ENCODE assay signal across 1 cellular context in genomic region chr1:11800756-11801433, GRCh38.
A peak's percentile ranks its signal among the peaks of the same experiment; 100 is the strongest.
TF ChIP-seq lines count a peak whose summit lies in the region.

No MANE protein-coding gene starts in this region.

TF ChIP-seq in K562, 482 proteins besides CTCF, POLR2A, EP300 and RAD21 (continued from another document and continues in another):
- TF ChIP-seq POU5F1 (IDR thresholded peaks at IDR 0.05; ENCODE audit: borderline replicate concordance, low read depth, low read length, partially characterized antibody), result no peak
- TF ChIP-seq ZNF609 (CRISPR knock-in tag; IDR thresholded peaks at IDR 0.05; ENCODE audit: borderline replicate concordance), result no peak; the same call in none of the 2 replicates
- TF ChIP-seq ZNF133 (CRISPR knock-in tag; IDR thresholded peaks at IDR 0.05), result no peak
- no peak for TF ChIP-seq MXD1 (CRISPR knock-in tag; IDR thresholded peaks at IDR 0.05; ENCODE audit: borderline replicate concordance, poor library complexity, severe bottlenecking)
- no peak for TF ChIP-seq SNIP1 (IDR thresholded peaks at IDR 0.05; ENCODE audit: low read depth)
- no peak for TF ChIP-seq DIDO1 (tag; IDR thresholded peaks at IDR 0.05; ENCODE audit: low read depth)
- TF ChIP-seq KDM5B (IDR thresholded peaks at IDR 0.05; ENCODE audit: insufficient replicate concordance, low read depth, low read length), result no peak
- TF ChIP-seq ZNF707 (CRISPR knock-in tag; conservative IDR thresholded peaks at IDR 0.05), result no peak
- TF ChIP-seq MGA (IDR thresholded peaks at IDR 0.05), result no peak
- TF ChIP-seq MXI1 (IDR thresholded peaks at IDR 0.05; ENCODE audit: low read depth, low read length), result no peak
- no peak for TF ChIP-seq GATA2 (CRISPR knock-in tag; IDR thresholded peaks at IDR 0.05)
- TF ChIP-seq HDAC2 (IDR thresholded peaks at IDR 0.05), result no peak
- TF ChIP-seq CBX8 (IDR thresholded peaks at IDR 0.05; ENCODE audit: borderline replicate concordance, extremely low read depth, low read depth, low read length, poor library complexity, severe bottlenecking), result no peak
- TF ChIP-seq EZH2 (IDR thresholded peaks at IDR 0.05; ENCODE audit: borderline replicate concordance, low read depth, low read length), result no peak
- no peak for TF ChIP-seq HNRNPL (IDR thresholded peaks at IDR 0.05; ENCODE audit: low read depth, low read length)
- no peak for TF ChIP-seq RFX7 (CRISPR knock-in tag; IDR thresholded peaks at IDR 0.05)
- no peak for TF ChIP-seq MNT (conservative IDR thresholded peaks at IDR 0.05)
- TF ChIP-seq HOMEZ (CRISPR knock-in tag; IDR thresholded peaks at IDR 0.05), result no peak
- no peak for TF ChIP-seq CBX5 (IDR thresholded peaks at IDR 0.05; ENCODE audit: borderline replicate concordance, low read depth)
- TF ChIP-seq MAFG (tag; conservative IDR thresholded peaks at IDR 0.05), result no peak
- no peak for TF ChIP-seq SIRT6 (IDR thresholded peaks at IDR 0.05; ENCODE audit: low read depth, low read length)
- no peak for TF ChIP-seq RBM39 (optimal IDR thresholded peaks at IDR 0.05; ENCODE audit: low read depth, low read length)
- TF ChIP-seq AFF4 (CRISPR knock-in tag; IDR thresholded peaks at IDR 0.05), result no peak
- TF ChIP-seq ZC3H11A (IDR thresholded peaks at IDR 0.05; ENCODE audit: low read depth, low read length), result 0 out of 2 replicates have a peak, but pooled peaks have one; percentile 25
- no peak for TF ChIP-seq HDAC3 (IDR thresholded peaks at IDR 0.05; ENCODE audit: borderline replicate concordance, partially characterized antibody)
- TF ChIP-seq NFE2 (IDR thresholded peaks at IDR 0.05; ENCODE audit: low read depth), result no peak
- no peak for TF ChIP-seq NR2C1 (IDR thresholded peaks at IDR 0.05)
- peak; percentile 68 for TF ChIP-seq NR2C1 (tag; IDR thresholded peaks at IDR 0.05)
- TF ChIP-seq KDM4B (IDR thresholded peaks at IDR 0.05; ENCODE audit: borderline replicate concordance in 2 of 2, low read depth in 1 of 2), result no peak
- no peak for TF ChIP-seq CCAR2 (IDR thresholded peaks at IDR 0.05; ENCODE audit: low read depth, low read length)
- TF ChIP-seq E2F4 (CRISPR knock-in tag; IDR thresholded peaks at IDR 0.05; ENCODE audit: low read depth), result no peak
- no peak for TF ChIP-seq ZNF57 (CRISPR knock-in tag; IDR thresholded peaks at IDR 0.05)
